ENCODE assay signal across 16 cellular contexts in the genomic region with DNA sequence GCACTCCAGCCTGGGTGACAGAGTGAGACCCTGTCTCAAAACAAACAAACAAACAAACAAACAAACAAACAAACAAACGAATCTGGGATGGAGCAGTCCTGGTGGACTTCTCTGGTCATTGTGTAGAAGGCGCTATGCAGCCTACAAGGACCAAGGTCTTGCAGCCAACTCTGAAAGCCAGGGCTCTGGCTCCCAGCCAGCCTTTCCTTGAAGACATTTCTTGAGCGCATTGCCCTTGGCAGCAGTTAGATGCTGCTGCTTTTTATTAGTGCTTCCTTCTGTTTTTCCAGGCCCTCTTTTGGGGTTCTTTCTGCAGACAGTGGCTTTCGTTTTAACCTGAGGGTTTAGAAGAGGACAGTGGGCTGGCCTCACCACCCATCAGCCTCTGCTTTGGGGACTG. TPM values are rescaled to one million over a fixed set of nuclear protein-coding genes. Genes with fewer than 3 reads are reported as not detected.
A peak's percentile ranks its signal among the peaks of the same experiment; 100 is the strongest.
DNase-seq lines count a peak whose midpoint lies in the region; ATAC-seq and TF ChIP-seq lines count a peak whose summit lies in the region.
"Had no signal": no experiment of that assay in that cellular context is flagged by ENCODE, and none has a peak within 500 bp of the region (broad histone marks: within the 10 kb centered on the region; RNA-seq: fewer than 3 reads in every experiment).

No MANE protein-coding gene starts in this region.

- H2AFZ ChIP-seq in SK-N-SH (ENCODE audit: low read depth), result no peak overlapping the region

- DNase-seq in SK-N-SH (no peak), NCI-H446 treated with DMSO at 0.1 percent for 48 hours (lab: John Stamatoyannopoulos, UW) (peak; percentile 32), fibroblast of mammary gland (ENCODE audit: low read depth) (peak; percentile 25), testis (peak; percentile 23), hepatic stellate cell (ENCODE audit: low spot score) (no peak)
- DNase-seq in natural killer cell treated with Interleukin-12 subunit alpha and Interleukin-12 subunit beta and Interleukin-15 and Interleukin-18, amount 100 ng/mL, for 72 hours (ENCODE audit: low spot score), result no peak
- DNase-seq: DMS153, NCI-H1417 treated with DMSO at 0.1 percent for 48 hours, NCI-H2029, NCI-H226 had no signal

- H3K4me1 Mint-ChIP-seq in natural killer cell treated with Interleukin-12 subunit alpha and Interleukin-12 subunit beta and Interleukin-15 and Interleukin-18, amount 100 ng/mL, for 72 hours (ENCODE audit: low read depth in 2 of 2), result no peaks in the 10 kb centered on the region

- ATAC-seq in SK-N-SH treated with all-trans-retinoic acid at 6 μM for 48 hours, result peak; percentile 41; the same call in 1 of the 3 replicates
- no peak for ATAC-seq in natural killer cell treated with Interleukin-12 subunit alpha and Interleukin-12 subunit beta and Interleukin-15 and Interleukin-18, amount 100 ng/mL, for 72 hours
- no peak for ATAC-seq in HG03442 (IDR thresholded peaks at IDR 0.05; ENCODE audit: unreplicated experiment)
- ATAC-seq: A549 had no signal

- H3K27ac Mint-ChIP-seq in natural killer cell treated with Interleukin-12 subunit alpha and Interleukin-12 subunit beta and Interleukin-15 and Interleukin-18, amount 100 ng/mL, for 72 hours, result no peak overlapping the region

- CTCF ChIA-PET in SK-N-SH (lab: Yijun Ruan, JAX), result interaction anchor here (0.7 to 15.9 kb wide), 2 partner anchors 19 to 150 kb away, joined by 4 to 178 read pairs; a partner anchor contains a TSS

- no peaks in the 10 kb centered on the region for H3F3A ChIP-seq in SK-N-SH (replicated peaks; ENCODE audit: insufficient read depth)

- no peaks in the 10 kb centered on the region for H3K9me3 ChIP-seq in SK-N-SH
- H3K9me3 ChIP-seq in testis, result no peaks in the 10 kb centered on the region
- H3K9me3 ChIP-seq: A549, HAP-1 had no signal

- peaks cover 0 to 9% of the 10 kb centered on the region in 2 experiments; a peak in 1 of 4 replicates for H3K4me1 ChIP-seq in SK-N-SH (ENCODE audit: control insufficient read depth in 1 of 2, insufficient read depth in 2 of 2, low read depth in 1 of 2, low read length in 1 of 2)
- H3K4me1 ChIP-seq in testis, result no peaks in the 10 kb centered on the region
- H3K4me1 ChIP-seq: HAP-1 had no signal

- H3K27me3 Mint-ChIP-seq in natural killer cell treated with Interleukin-12 subunit alpha and Interleukin-12 subunit beta and Interleukin-15 and Interleukin-18, amount 100 ng/mL, for 72 hours, result peaks cover 23 to 36% of the 10 kb centered on the region in 2 donors

- no peaks in the 10 kb centered on the region for H4K20me1 ChIP-seq in SK-N-SH (ENCODE audit: insufficient read depth)

- no peak for TF ChIP-seq POLR2A in testis (IDR thresholded peaks at IDR 0.05)

- H3K4me3 ChIP-seq in SK-N-SH (ENCODE audit: low read depth in 2 of 2, low read length in 1 of 2) (no peak overlapping the region), fibroblast of mammary gland (ENCODE audit: control insufficient read depth, low read depth, low read length) (no peak overlapping the region), testis (no peak overlapping the region)
- H3K4me3 ChIP-seq: A549, HAP-1 had no signal

- H3K4me2 ChIP-seq in SK-N-SH, result no peak overlapping the region
- H3K4me2 ChIP-seq: A549 had no signal

- POLR2A ChIA-PET in SK-N-SH (lab: Yijun Ruan, JAX), result no interaction called here

- peaks cover 9% of the 10 kb centered on the region; the same call in 1 of the 2 replicates for H3K27me3 ChIP-seq in SK-N-SH (ENCODE audit: insufficient read depth)
- H3K27me3 ChIP-seq in testis, result no peaks in the 10 kb centered on the region

- H3K36me3 ChIP-seq in SK-N-SH (replicated peaks in 1 of 2; ENCODE audit: control insufficient read depth in 1 of 2, insufficient read depth in 2 of 2, low read length in 1 of 2), result no peaks in the 10 kb centered on the region
- no peaks in the 10 kb centered on the region for H3K36me3 ChIP-seq in testis (ENCODE audit: low read depth, missing control alignments)
- H3K36me3 ChIP-seq: HAP-1 had no signal

- no peaks in the 10 kb centered on the region for H3K79me2 ChIP-seq in SK-N-SH (ENCODE audit: insufficient read depth)

- H3K27ac ChIP-seq in SK-N-SH (ENCODE audit: low read depth in 2 of 2, low read length in 1 of 2), result no peak overlapping the region
- H3K27ac ChIP-seq in testis, result no peak overlapping the region
- H3K27ac ChIP-seq: HL-60, RWPE1 had no signal

- 43% methylated on average over 4 of the region's 4 CpGs for WGBS in SK-N-SH (ENCODE audit: low lambda C conversion rate)
- 61 to 62% methylated on average over 4 of the region's 4 CpGs for WGBS in testis, 2 donors

- intact Hi-C loops in testis (cut with DNase I; ENCODE audit: low total_unique reads), result no loop called here

- H3K36me3 Mint-ChIP-seq in natural killer cell treated with Interleukin-12 subunit alpha and Interleukin-12 subunit beta and Interleukin-15 and Interleukin-18, amount 100 ng/mL, for 72 hours, result no peaks in the 10 kb centered on the region

- H3K9ac ChIP-seq in SK-N-SH, result no peak overlapping the region

- H3K4me3 Mint-ChIP-seq in natural killer cell treated with Interleukin-12 subunit alpha and Interleukin-12 subunit beta and Interleukin-15 and Interleukin-18, amount 100 ng/mL, for 72 hours, result no peak overlapping the region

- H3K9me3 Mint-ChIP-seq in natural killer cell treated with Interleukin-12 subunit alpha and Interleukin-12 subunit beta and Interleukin-15 and Interleukin-18, amount 100 ng/mL, for 72 hours, result no peaks in the 10 kb centered on the region

- no peak for TF ChIP-seq CTCF in SK-N-SH (IDR thresholded peaks at IDR 0.05)
- TF ChIP-seq CTCF in fibroblast of mammary gland (conservative IDR thresholded peaks at IDR 0.05; ENCODE audit: control insufficient read depth, insufficient read depth, low read depth, low read length), result no peak
- no peak for TF ChIP-seq CTCF in testis (IDR thresholded peaks at IDR 0.05)

- H3K9me2 ChIP-seq in SK-N-SH, result no peaks in the 10 kb centered on the region

- TF ChIP-seq RAD21 in SK-N-SH (IDR thresholded peaks at IDR 0.05; ENCODE audit: low read length), result no peak

- TF ChIP-seq EP300 in SK-N-SH (IDR thresholded peaks at IDR 0.05; ENCODE audit: borderline replicate concordance in 1 of 2, low read depth in 1 of 2, low read length in 1 of 2), result no peak

TF ChIP-seq in SK-N-SH treated with all-trans-retinoic acid at 6 μM for 48 hours, 23 proteins besides CTCF, POLR2A, EP300 and RAD21 (continues in another document):
- TF ChIP-seq, protein P1, sequence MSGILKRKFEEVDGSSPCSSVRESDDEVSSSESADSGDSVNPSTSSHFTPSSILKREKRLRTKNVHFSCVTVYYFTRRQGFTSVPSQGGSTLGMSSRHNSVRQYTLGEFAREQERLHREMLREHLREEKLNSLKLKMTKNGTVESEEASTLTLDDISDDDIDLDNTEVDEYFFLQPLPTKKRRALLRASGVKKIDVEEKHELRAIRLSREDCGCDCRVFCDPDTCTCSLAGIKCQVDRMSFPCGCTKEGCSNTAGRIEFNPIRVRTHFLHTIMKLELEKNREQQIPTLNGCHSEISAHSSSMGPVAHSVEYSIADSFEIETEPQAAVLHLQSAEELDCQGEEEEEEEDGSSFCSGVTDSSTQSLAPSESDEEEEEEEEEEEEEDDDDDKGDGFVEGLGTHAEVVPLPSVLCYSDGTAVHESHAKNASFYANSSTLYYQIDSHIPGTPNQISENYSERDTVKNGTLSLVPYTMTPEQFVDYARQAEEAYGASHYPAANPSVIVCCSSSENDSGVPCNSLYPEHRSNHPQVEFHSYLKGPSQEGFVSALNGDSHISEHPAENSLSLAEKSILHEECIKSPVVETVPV (CRISPR knock-in tag; IDR thresholded peaks at IDR 0.05), result no peak
- TF ChIP-seq CSDC2 (CRISPR knock-in tag; IDR thresholded peaks at IDR 0.05) (no peak), ZFP3 (CRISPR knock-in tag; IDR thresholded peaks at IDR 0.05) (no peak), GLIS3 (CRISPR knock-in tag; IDR thresholded peaks at IDR 0.05) (no peak)

TF ChIP-seq in SK-N-SH, 30 proteins besides CTCF, POLR2A, EP300 and RAD21 (continues in another document):
- TF ChIP-seq, protein P2, sequence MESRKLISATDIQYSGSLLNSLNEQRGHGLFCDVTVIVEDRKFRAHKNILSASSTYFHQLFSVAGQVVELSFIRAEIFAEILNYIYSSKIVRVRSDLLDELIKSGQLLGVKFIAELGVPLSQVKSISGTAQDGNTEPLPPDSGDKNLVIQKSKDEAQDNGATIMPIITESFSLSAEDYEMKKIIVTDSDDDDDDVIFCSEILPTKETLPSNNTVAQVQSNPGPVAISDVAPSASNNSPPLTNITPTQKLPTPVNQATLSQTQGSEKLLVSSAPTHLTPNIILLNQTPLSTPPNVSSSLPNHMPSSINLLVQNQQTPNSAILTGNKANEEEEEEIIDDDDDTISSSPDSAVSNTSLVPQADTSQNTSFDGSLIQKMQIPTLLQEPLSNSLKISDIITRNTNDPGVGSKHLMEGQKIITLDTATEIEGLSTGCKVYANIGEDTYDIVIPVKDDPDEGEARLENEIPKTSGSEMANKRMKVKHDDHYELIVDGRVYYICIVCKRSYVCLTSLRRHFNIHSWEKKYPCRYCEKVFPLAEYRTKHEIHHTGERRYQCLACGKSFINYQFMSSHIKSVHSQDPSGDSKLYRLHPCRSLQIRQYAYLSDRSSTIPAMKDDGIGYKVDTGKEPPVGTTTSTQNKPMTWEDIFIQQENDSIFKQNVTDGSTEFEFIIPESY (IDR thresholded peaks at IDR 0.05; ENCODE audit: borderline replicate concordance, low read depth), result no peak
- no peak for TF ChIP-seq POLR2AphosphoS5 (IDR thresholded peaks at IDR 0.05; ENCODE audit: low read depth, low read length)
- TF ChIP-seq SMC3 (IDR thresholded peaks at IDR 0.05; ENCODE audit: low read depth, low read length), result no peak
- TF ChIP-seq FOXJ3 (CRISPR knock-in tag; IDR thresholded peaks at IDR 0.05), result no peak

RNA-seq across cellular contexts. Expression of a gene that starts 20.2 kb away (rescaled TPM):
- not detected in 2 replicates for polyA plus RNA-seq in SK-N-SH (2012; rRNA removed)
- not detected in 2 replicates for polyA plus RNA-seq in SK-N-SH (2012; cell fraction: cytosol; rRNA removed)
- polyA plus RNA-seq in SK-N-SH (2012; cell fraction: nucleus; rRNA removed), result not detected in 2 replicates
- total RNA-seq in testis, result 1 to 10 TPM; 1.7 to 1.9 TPM
- polyA plus RNA-seq in testis (ENCODE audit: insufficient read depth, low read depth, low replicate concordance), result 0.63 TPM
- not detected for total RNA-seq in natural killer cell treated with Interleukin-12 subunit alpha and Interleukin-12 subunit beta and Interleukin-15 and Interleukin-18, amount 100 ng/mL, for 72 hours
- polyA plus RNA-seq: A549 had no signal

RNA-seq across cellular contexts. Expression of a gene that starts 56.9 kb away (rescaled TPM):
- polyA plus RNA-seq in SK-N-SH (2012; rRNA removed) (8.5 and 9.5 TPM in 2 replicates), testis (ENCODE audit: insufficient read depth, low read depth, low replicate concordance) (27.7 TPM)
- polyA plus RNA-seq in SK-N-SH (2012; cell fraction: cytosol; rRNA removed), result 5.2 and 7.2 TPM in 2 replicates
- 16.8 and 20.7 TPM in 2 replicates for polyA plus RNA-seq in SK-N-SH (2012; cell fraction: nucleus; rRNA removed)
- 10 to 100 TPM; 38.7 to 39.5 TPM for total RNA-seq in testis
- 100 to 1,000 TPM; 111 to 139 TPM for total RNA-seq in natural killer cell treated with Interleukin-12 subunit alpha and Interleukin-12 subunit beta and Interleukin-15 and Interleukin-18, amount 100 ng/mL, for 72 hours

Comparison
In these comparisons a context has a peak if more than half of its experiments do, and no peak if none do; other contexts are left out.
1. DNase-seq: peak in NCI-H446 treated with DMSO at 0.1 percent for 48 hours (single experiment), fibroblast of mammary gland (single experiment) and testis (single experiment); none in SK-N-SH (single experiment), natural killer cell treated with Interleukin-12 subunit alpha and Interleukin-12 subunit beta and Interleukin-15 and Interleukin-18, amount 100 ng/mL, for 72 hours (single experiment) and hepatic stellate cell (single experiment).